8 cellular contexts compared by ENCODE assay signal in the genomic region with DNA sequence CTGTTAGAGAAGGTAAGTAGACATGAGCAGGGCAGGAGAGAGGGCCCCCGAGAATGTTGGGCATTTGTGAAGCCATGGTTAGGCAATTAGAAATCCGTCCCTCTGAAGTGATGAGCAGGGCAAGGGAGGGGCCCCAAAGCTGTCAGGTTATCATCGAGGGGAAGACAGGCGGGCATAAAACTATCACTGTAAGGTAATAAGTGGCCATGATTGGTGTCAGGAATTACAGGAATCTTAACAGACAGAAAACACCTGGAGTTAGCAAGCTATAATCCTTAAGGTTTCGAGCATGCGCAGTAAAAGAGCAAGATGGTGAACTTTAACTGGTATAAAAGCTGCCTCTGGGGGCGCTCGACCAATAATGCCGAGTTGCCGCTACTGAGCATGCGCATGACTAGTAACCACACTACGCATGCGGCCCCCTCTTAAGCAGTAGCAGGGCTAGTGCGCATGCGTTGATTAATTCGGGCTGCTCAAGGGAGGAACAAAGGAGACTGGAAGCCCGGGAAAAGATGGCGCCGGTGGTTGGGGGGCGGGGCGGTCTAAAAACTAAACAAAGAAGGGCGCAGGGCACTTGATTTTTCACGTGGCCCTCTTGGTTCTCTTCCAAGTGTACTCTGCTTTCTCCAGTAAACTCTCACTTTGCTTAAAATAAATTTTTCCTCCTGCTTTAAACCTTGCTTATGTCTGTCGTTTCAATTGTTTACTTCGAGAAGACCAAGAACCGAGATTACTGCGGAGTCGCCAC. TPM values are rescaled to one million over a fixed set of nuclear protein-coding genes. Genes with fewer than 3 reads are reported as not detected.
DNase-seq lines count a peak whose midpoint lies in the region; ATAC-seq and TF ChIP-seq lines count a peak whose summit lies in the region.

No MANE protein-coding gene starts in this region.

- peak overlapping the region; percentile 94 for H3K4me3 Mint-ChIP-seq in activated B cell treated with CpG ODN at 0.5 μM for 24 hours

- DNase-seq in AG04450 (ENCODE audit: low read depth, low spot score) (peak; percentile 99), NCI-H2227 treated with DMSO at 0.1 percent for 48 hours (lab: John Stamatoyannopoulos, UW) (peak; percentile 100), activated B cell treated with CpG ODN at 0.5 μM for 24 hours (peak; percentile 85), iris pigment epithelial cell (ENCODE audit: low read depth) (peak; percentile 97), spleen (peak; percentile 98)
- DNase-seq in central memory CD4-positive, alpha-beta T cell = peak; percentile 97

- POLR2A ChIA-PET in AG04450 (lab: Yijun Ruan, JAX) (interaction anchor here (0.6 to 1.6 kb wide), 5 partner anchors 11 to 688 kb away, joined by 3 to 10 read pairs (median 5); partner anchors contain the start of genes PECR and RPL37A), activated B cell treated with CpG ODN at 0.5 μM for 24 hours (lab: Charles Lee) (interaction anchor here (0.7 to 1.9 kb wide), 3 partner anchors 33 to 383 kb away, joined by 3 to 10 read pairs (median 3); partner anchors contain the start of genes PECR, RPL37A and TMEM169)

- 8 to 10% (median 10%) methylated on average over 28 of the region's 28 CpGs for WGBS in spleen, 5 donors

- peaks cover 45 to 97% (median 83%) of the 10 kb centered on the region in 6 donors for H3K4me1 ChIP-seq in spleen

- peak overlapping the region; percentile 97 for H3K27ac Mint-ChIP-seq in activated B cell treated with CpG ODN at 0.5 μM for 24 hours

- no peaks in the 10 kb centered on the region for H3K27me3 ChIP-seq in AG04450 (ENCODE audit: control insufficient read depth, insufficient read depth, low read length)
- no peaks in the 10 kb centered on the region for H3K27me3 ChIP-seq in spleen (replicated peaks in 1 of 7)

- no peaks in the 10 kb centered on the region for H3K9me3 Mint-ChIP-seq in activated B cell treated with CpG ODN at 0.5 μM for 24 hours

- TF ChIP-seq CTCF in AG04450 (IDR thresholded peaks at IDR 0.05; ENCODE audit: low read depth, low read length) (peak; percentile 87), activated B cell treated with CpG ODN at 0.5 μM for 24 hours (IDR thresholded peaks at IDR 0.05) (no peak), spleen (IDR thresholded peaks at IDR 0.05 in 8 of 11, conservative IDR thresholded peaks at IDR 0.05 in 3 of 11) (peak; percentile 73 to 95 (median 88))

- no peaks in the 10 kb centered on the region for H3K27me3 Mint-ChIP-seq in activated B cell treated with CpG ODN at 0.5 μM for 24 hours

- intact Hi-C loops in activated B cell treated with CpG ODN at 0.5 μM for 24 hours (cut with micrococcal nuclease) (loop anchor here (1.0 kb wide), 3 partner anchors 298 to 1305 kb away; partner anchors contain the start of genes BARD1, RPL37A and SMARCAL1), spleen (cut with DNase I; ENCODE audit: low total_unique reads) (no loop called here)

- no peak for TF ChIP-seq POLR2A in spleen (IDR thresholded peaks at IDR 0.05)

- H3K27ac ChIP-seq in AG04450 (ENCODE audit: low read depth, low read length) (peak overlapping the region; percentile 84), spleen (peak overlapping the region; percentile 71 to 93 (median 87))

- no peaks in the 10 kb centered on the region for H3K9me3 ChIP-seq in AG04450 (ENCODE audit: control insufficient read depth, insufficient read depth, low read length)
- H3K9me3 ChIP-seq in spleen = no peaks in the 10 kb centered on the region

- peaks cover 80% of the 10 kb centered on the region for H3K4me1 Mint-ChIP-seq in activated B cell treated with CpG ODN at 0.5 μM for 24 hours

- CTCF ChIA-PET in AG04450 (lab: Charles Lee) = interaction anchor here (0.5 to 2.1 kb wide), 27 partner anchors 10 to 490 kb away, joined by 3 to 28 read pairs (median 4); no protein-coding TSS in a partner anchor
- CTCF ChIA-PET in activated B cell treated with CpG ODN at 0.5 μM for 24 hours (lab: Charles Lee) = interaction anchor here (0.7 to 1.5 kb wide), 4 partner anchors 13 to 552 kb away, joined by 3 to 4 read pairs (median 4); no protein-coding TSS in a partner anchor

- H3K4me3 ChIP-seq in AG04450 (ENCODE audit: low read depth, low read length) (peak overlapping the region; percentile 59), spleen (peak overlapping the region; percentile 30 to 72 (median 46))

- ATAC-seq in GM18868 (IDR thresholded peaks at IDR 0.05; ENCODE audit: unreplicated experiment) (peak; percentile 31), HG03139 (IDR thresholded peaks at IDR 0.05; ENCODE audit: unreplicated experiment) (peak; percentile 25), activated B cell treated with CpG ODN at 0.5 μM for 24 hours (ENCODE audit: low read depth) (peak; percentile 91)

- H3K36me3 ChIP-seq in spleen = peaks cover 0 to 86% (median 62%) of the 10 kb centered on the region in 6 donors

- H3K36me3 Mint-ChIP-seq in activated B cell treated with CpG ODN at 0.5 μM for 24 hours (ENCODE audit: low read depth) = peaks cover 93% of the 10 kb centered on the region

RNA-seq across cellular contexts. Expression of gene XRCC5, which starts 5.5 kb away (rescaled TPM):
- polyA plus RNA-seq in AG04450 (2011; rRNA removed) (427 and 471 TPM in 2 replicates), spleen (10 to 100 TPM; 63.5 to 81.8 (median 77.4) TPM)
- 378 and 632 TPM in 2 replicates for polyA minus RNA-seq in AG04450 (2011; rRNA and poly(A)+ RNA removed)
- total RNA-seq in activated B cell treated with CpG ODN at 0.5 μM for 24 hours (303 and 311 TPM in 2 replicates), spleen (100 to 1,000 TPM; 146 to 252 (median 211) TPM)

RNA-seq across cellular contexts. Expression of gene TMEM169, which starts 32.9 kb away (rescaled TPM):
- polyA plus RNA-seq in AG04450 (2011; rRNA removed) (0.16 and 0.35 TPM in 2 replicates), spleen (under 1 TPM; 0.19 to 0.35 (median 0.24) TPM)
- 0.30 and 0.41 TPM in 2 replicates for polyA minus RNA-seq in AG04450 (2011; rRNA and poly(A)+ RNA removed)
- total RNA-seq in activated B cell treated with CpG ODN at 0.5 μM for 24 hours (0.40 and 0.69 TPM in 2 replicates), spleen (1 to 10 TPM in 3 of 7 donors, under 1 TPM in 4; 0.57 to 1.3 (median 0.94) TPM)

RNA-seq across cellular contexts. Expression of gene PECR, which starts 33.0 kb away (rescaled TPM):
- 12.7 and 16.7 TPM in 2 replicates for polyA plus RNA-seq in AG04450 (2011; rRNA removed)
- polyA minus RNA-seq in AG04450 (2011; rRNA and poly(A)+ RNA removed) = 6.7 and 12.0 TPM in 2 replicates
- 6.1 and 10.0 TPM in 2 replicates for total RNA-seq in activated B cell treated with CpG ODN at 0.5 μM for 24 hours
- total RNA-seq in spleen = 10 to 100 TPM in 5 of 7 donors, 1 to 10 TPM in 2; 6.9 to 16.9 (median 12.9) TPM
- polyA plus RNA-seq in spleen = 1 to 10 TPM; 5.0 to 6.2 (median 5.1) TPM

Comparison
In these comparisons a context has a peak if more than half of its experiments do, and no peak if none do; other contexts are left out.
1. Peak in every context shown above with its lines: DNase-seq, ATAC-seq, H3K4me3 ChIP-seq and H3K27ac ChIP-seq.
2. ATAC-seq: peak in every context shown above with its lines; median percentile 91 in activated B cell treated with CpG ODN at 0.5 μM for 24 hours; 31 in GM18868; 25 in HG03139.